ENCODE assay signal across 23 cellular contexts in the genomic region with DNA sequence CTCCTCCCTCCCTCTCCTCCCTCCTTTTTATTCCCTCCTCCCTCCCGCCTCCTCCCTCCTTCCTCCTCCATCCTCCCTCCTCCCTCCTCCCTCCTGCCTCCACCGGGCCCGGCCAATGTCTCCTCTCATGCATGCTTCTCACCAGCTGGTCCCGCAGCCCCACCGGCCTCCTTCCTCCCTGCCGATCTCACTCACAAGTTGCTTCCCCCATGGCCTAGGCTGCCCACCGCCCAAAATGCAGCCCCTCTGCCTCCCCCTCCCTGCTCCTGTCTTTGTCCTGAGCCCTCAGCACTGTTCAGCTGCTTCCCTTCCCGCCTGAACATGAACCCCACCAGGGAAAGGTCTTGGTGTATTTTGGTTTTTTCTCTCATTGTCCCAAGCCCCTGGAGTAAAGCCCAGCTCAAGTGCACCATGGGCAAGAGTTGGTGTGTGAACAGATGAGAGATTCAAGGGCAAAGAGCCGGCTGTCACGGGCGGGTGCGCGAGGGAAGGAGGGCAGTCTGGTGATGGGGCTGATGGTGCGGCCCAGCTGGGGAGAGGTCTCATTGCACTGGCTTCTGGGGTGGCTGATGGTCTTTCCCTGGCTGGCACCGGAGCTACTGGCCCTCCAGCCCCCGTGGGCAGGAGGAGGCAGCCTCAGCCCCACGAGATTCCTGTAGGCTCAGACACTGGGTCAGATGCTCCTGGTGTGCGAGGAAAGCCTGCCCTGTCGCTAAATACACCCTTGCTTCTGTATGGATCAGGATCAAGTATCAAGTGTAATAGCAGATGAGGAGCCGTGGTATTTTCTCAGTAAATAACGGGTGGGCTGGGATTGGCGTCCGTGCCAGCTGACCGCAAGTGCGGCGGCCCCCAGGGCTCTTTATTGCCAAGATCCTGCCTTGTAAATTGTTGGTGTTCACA.
"Had no signal": no experiment of that assay in that cellular context is flagged by ENCODE, and none has a peak within 500 bp of the region (broad histone marks: within the 10 kb centered on the region; RNA-seq: fewer than 3 reads in every experiment).

No MANE protein-coding gene starts in this region.

- H3K4me1 ChIP-seq: esophagus squamous epithelium, neural progenitor cell, psoas muscle, right lobe of liver, spleen, upper lobe of right lung had no signal

- H3K9ac ChIP-seq: neural progenitor cell had no signal

- H3K36me3 ChIP-seq: esophagus squamous epithelium, gastroesophageal sphincter, neural progenitor cell, right lobe of liver, spleen, tibial nerve, upper lobe of right lung had no signal

- ATAC-seq: effector memory CD8-positive, alpha-beta T cell; gastroesophageal sphincter; left ventricle myocardium superior; natural killer cell; psoas muscle; right lobe of liver; stimulated activated naive B cell treated with anti-CD40 and anti-IgM and Interleukin-4, amounts not matched to agents 10 μg/mL and 1 μg/mL and 100 μg/mL, for 72 hours; stimulated activated naive CD8-positive, alpha-beta T cell treated with anti-CD3 and anti-CD28 coated beads, Interleukin-15, amount 100 ng/mL, for 72 hours; upper lobe of right lung had no signal

- H3K27ac ChIP-seq: epithelial cell of prostate, esophagus squamous epithelium, gastroesophageal sphincter, neural progenitor cell, psoas muscle, right lobe of liver, spleen, testis, tibial nerve, upper lobe of right lung had no signal

- H3K4me3 ChIP-seq: esophagus squamous epithelium, gastroesophageal sphincter, neural progenitor cell, psoas muscle, right lobe of liver, spleen, testis, tibial nerve, upper lobe of right lung had no signal

- H3K9me3 ChIP-seq: esophagus squamous epithelium, right lobe of liver, testis, tibial nerve, upper lobe of right lung had no signal

- H3K27me3 ChIP-seq: neural progenitor cell, right lobe of liver, testis, tibial nerve, upper lobe of right lung had no signal

- DNase-seq: effector memory CD8-positive, alpha-beta T cell; esophagus squamous epithelium; foreskin fibroblast; glutamatergic neuron; immature natural killer cell; left ventricle myocardium superior; natural killer cell; occipital lobe; psoas muscle; retina; right lobe of liver; spleen; stimulated activated CD4-positive, alpha-beta T cell treated with anti-CD3 and anti-CD28 coated beads, Interleukin-15, amount 100 ng/mL, for 24 hours; stimulated activated CD4-positive, alpha-beta T cell treated with anti-CD3 and anti-CD28 coated beads, Interleukin-1b, Interleukin-23, amount 100 ng/mL, for 48 hours; stimulated activated CD4-positive, alpha-beta T cell treated with anti-CD3 and anti-CD28 coated beads, Interleukin-4, amount 100 ng/mL, for 4 hours; stimulated activated naive B cell treated with anti-CD40 and anti-IgM and Interleukin-4, amounts not matched to agents 10 μg/mL and 1 μg/mL and 100 μg/mL, for 72 hours; stimulated activated naive CD8-positive, alpha-beta T cell treated with anti-CD3 and anti-CD28 coated beads, Interleukin-15, amount 100 ng/mL, for 72 hours; testis; upper lobe of right lung had no signal

- H3K4me2 ChIP-seq: neural progenitor cell had no signal
